Comparison of ENCODE assay signal across 9 cellular contexts in genomic region chr6:47083586-47084047, GRCh38. TPM values are rescaled to one million over a fixed set of nuclear protein-coding genes. Genes with fewer than 3 reads are reported as not detected.
DNase-seq lines count a peak whose midpoint lies in the region; ATAC-seq and FAIRE-seq lines count a peak whose summit lies in the region.
"Had no signal": no experiment of that assay in that cellular context is flagged by ENCODE, and none has a peak within 500 bp of the region (broad histone marks: within the 10 kb centered on the region; RNA-seq: fewer than 3 reads in every experiment).

No MANE protein-coding gene starts in this region.

- no peak overlapping the region for H2BK120ac ChIP-seq in neuronal stem cell (ENCODE audit: low read depth, low read length)

- no peak overlapping the region for H4K91ac ChIP-seq in neuronal stem cell (ENCODE audit: low read depth, low read length, poor library complexity)

- H3K9ac ChIP-seq in muscle layer of colon (ENCODE audit: low read length) (peak overlapping the region; percentile 2), neuronal stem cell (ENCODE audit: low read depth, low read length, poor library complexity) (no peak overlapping the region)

- H3K36me3 ChIP-seq in muscle layer of colon (ENCODE audit: insufficient read depth, low read length), result no peaks in the 10 kb centered on the region
- no peaks in the 10 kb centered on the region for H3K36me3 ChIP-seq in neuronal stem cell (replicated peaks in 1 of 2; ENCODE audit: control insufficient read depth in 2 of 2, insufficient read depth in 2 of 2, low read length in 2 of 2)

- H4K8ac ChIP-seq in neuronal stem cell (ENCODE audit: low read depth, low read length), result no peak overlapping the region

- ATAC-seq in HG02571 (IDR thresholded peaks at IDR 0.05; ENCODE audit: unreplicated experiment), result no peak
- ATAC-seq in GM19328 (IDR thresholded peaks at IDR 0.05; ENCODE audit: unreplicated experiment), result no peak

- no peaks in the 10 kb centered on the region for H3K79me1 ChIP-seq in neuronal stem cell (ENCODE audit: low read depth, low read length)

- H3K27me3 ChIP-seq in muscle layer of colon (ENCODE audit: control insufficient read depth in 1 of 2, insufficient read depth in 2 of 2, low read length in 2 of 2) (no peaks in the 10 kb centered on the region), neuronal stem cell (ENCODE audit: control insufficient read depth in 3 of 3, insufficient read depth in 3 of 3, low read depth in 1 of 3, low read length in 3 of 3) (no peaks in the 10 kb centered on the region)

- no peak overlapping the region for H2BK12ac ChIP-seq in neuronal stem cell (ENCODE audit: low read length)

- FAIRE-seq in endometrium (lab: Jason Lieb, UNC), result peak; percentile 98
- no peak for FAIRE-seq in frontal cortex (lab: Jason Lieb, UNC)

- H3K27ac ChIP-seq in muscle layer of colon (ENCODE audit: low read depth, low read length), result peak overlapping the region; percentile 29
- H3K27ac ChIP-seq in neuronal stem cell (replicated peaks; ENCODE audit: low read length), result no peak overlapping the region

- H3K4me3 ChIP-seq in muscle layer of colon (ENCODE audit: low read depth in 1 of 2, low read length in 2 of 2) (peak overlapping the region in 1 of 2 donors; percentile 34), neuronal stem cell (ENCODE audit: low read length in 2 of 2) (no peak overlapping the region)

- H3K18ac ChIP-seq in neuronal stem cell (ENCODE audit: low read length), result no peak overlapping the region

- WGBS in neuronal stem cell (ENCODE audit: extremely low coverage in 2 of 2, insufficient read length in 2 of 2, insufficient replicate concordance in 1 of 2), 2 donors, result no CpG with 5 or more reads among the region's 3 CpGs

- no peaks in the 10 kb centered on the region for H3K9me3 ChIP-seq in muscle layer of colon (ENCODE audit: low read length)
- no peaks in the 10 kb centered on the region for H3K9me3 ChIP-seq in neuronal stem cell (replicated peaks in 1 of 2; ENCODE audit: control insufficient read depth in 2 of 2, insufficient read depth in 1 of 2, low read depth in 1 of 2, low read length in 2 of 2)

- H3K4me2 ChIP-seq in neuronal stem cell (ENCODE audit: insufficient read depth, low read length, poor library complexity, severe bottlenecking), result no peak overlapping the region

- H3K23ac ChIP-seq in neuronal stem cell (ENCODE audit: low read depth, low read length, poor library complexity), result no peak overlapping the region

- peak; percentile 14 to 19 for DNase-seq in AML-193 (lab: John Stamatoyannopoulos, UW)
- peak; percentile 44 for DNase-seq in NCI-H2081 treated with DMSO at 0.1 percent for 48 hours (lab: John Stamatoyannopoulos, UW)
- DNase-seq in frontal cortex (ENCODE audit: low spot score in 2 of 2), result no peak
- no peak for DNase-seq in neuronal stem cell (ENCODE audit: low spot score)
- DNase-seq: DND-41 had no signal

- no peak overlapping the region for H2AFZ ChIP-seq in neuronal stem cell (ENCODE audit: low read length)

- no peak overlapping the region for H2BK15ac ChIP-seq in neuronal stem cell (ENCODE audit: low read length)

- no peak overlapping the region for H3K14ac ChIP-seq in neuronal stem cell (ENCODE audit: low read length)

- peaks cover 31% of the 10 kb centered on the region for H3K4me1 ChIP-seq in muscle layer of colon (ENCODE audit: insufficient read depth, low read length)
- no peaks in the 10 kb centered on the region for H3K4me1 ChIP-seq in neuronal stem cell (ENCODE audit: control insufficient read depth in 2 of 2, insufficient read depth in 1 of 2, low read depth in 1 of 2, low read length in 2 of 2)

- H2BK5ac ChIP-seq in neuronal stem cell (ENCODE audit: low read length), result no peak overlapping the region

- H3K4ac ChIP-seq in neuronal stem cell (ENCODE audit: low read length), result no peak overlapping the region

- no peak overlapping the region for H2AK5ac ChIP-seq in neuronal stem cell (ENCODE audit: low read depth, low read length)

RNA-seq across cellular contexts. Expression of gene ADGRF1, which starts 41.5 kb away (rescaled TPM):
- not detected for total RNA-seq in frontal cortex
- polyA plus RNA-seq in neuronal stem cell (2013, experiment 1 of 2), result 0.01 TPM
- polyA plus RNA-seq in neuronal stem cell (2013, experiment 2 of 2), result 0.01 TPM

Comparison
In these comparisons a context has a peak if more than half of its experiments do, and no peak if none do; other contexts are left out.
1. DNase-seq: peak in AML-193 (2 of 2) and NCI-H2081 treated with DMSO at 0.1 percent for 48 hours (single experiment); none in frontal cortex (0 of 2) and neuronal stem cell (single experiment).